Comparison of ENCODE assay signal across 16 cellular contexts in the genomic region with DNA sequence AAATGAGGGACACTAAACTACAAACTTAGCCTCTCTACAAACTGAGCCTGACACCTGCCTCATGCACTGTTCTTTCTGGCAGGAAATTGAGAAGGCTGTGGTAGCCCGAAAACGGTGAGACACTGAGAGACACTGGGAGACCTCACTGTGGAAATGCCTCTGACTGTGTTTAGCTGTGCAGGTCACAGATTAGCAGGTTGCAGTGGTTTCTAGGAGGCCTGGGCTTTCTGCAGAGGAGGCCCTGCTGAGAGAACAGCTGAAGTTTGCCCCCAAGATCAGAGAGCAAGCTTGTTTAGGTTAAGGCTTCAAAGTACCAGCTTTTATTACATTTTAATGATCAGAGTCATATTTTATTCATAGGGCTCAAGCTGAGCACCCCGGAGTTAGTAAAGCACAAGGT.
"Had no signal": no experiment of that assay in that cellular context is flagged by ENCODE, and none has a peak within 500 bp of the region (broad histone marks: within the 10 kb centered on the region; RNA-seq: fewer than 3 reads in every experiment).

No MANE protein-coding gene starts in this region.

- H3K9me3 ChIP-seq: gastroesophageal sphincter, sigmoid colon, suprapubic skin had no signal

- DNase-seq: activated CD4-positive, alpha-beta T cell treated with anti-CD3 and anti-CD28 coated beads for 1 hour; activated CD4-positive, alpha-beta T cell treated with anti-CD3 and anti-CD28 coated beads, Interleukin-2, amount 50 U/mL, for 48 hours; activated CD8-positive, alpha-beta memory T cell treated with anti-CD3 and anti-CD28 coated beads, Interleukin-2, amount 10 ng/mL, durations not matched to agents 7 days and 5 days; activated gamma-delta T cell; activated naive CD8-positive, alpha-beta T cell treated with anti-CD3 and anti-CD28 coated beads for 36 hours; activated T-cell treated with anti-CD3 and anti-CD28 coated beads, Interleukin-2, amount 50 U/mL, for 4 hours; dermis blood vessel endothelial cell; naive thymus-derived CD4-positive, alpha-beta T cell; occipital lobe; sigmoid colon; stimulated activated CD4-positive, alpha-beta T cell treated with anti-CD3 and anti-CD28 coated beads, Interleukin-12 subunit alpha, Interleukin-12 subunit beta, amount 100 ng/mL, for 4 hours; stimulated activated CD4-positive, alpha-beta T cell treated with anti-CD3 and anti-CD28 coated beads, Interleukin-2, amount 100 ng/mL, for 48 hours; stimulated activated naive CD8-positive, alpha-beta T cell treated with anti-CD3 and anti-CD28 coated beads, Interleukin-15, Interleukin-2, amounts not matched to agents 100 U/mL and 50 U/mL, for 24 hours had no signal

- H3K27me3 ChIP-seq: gastroesophageal sphincter, sigmoid colon had no signal

- ATAC-seq: activated CD8-positive, alpha-beta memory T cell treated with anti-CD3 and anti-CD28 coated beads, Interleukin-2, amount 10 ng/mL, durations not matched to agents 7 days and 5 days; activated T-cell treated with anti-CD3 and anti-CD28 coated beads, Interleukin-2, amount 50 U/mL, for 4 hours; gastroesophageal sphincter; naive thymus-derived CD4-positive, alpha-beta T cell; stimulated activated naive CD8-positive, alpha-beta T cell treated with anti-CD3 and anti-CD28 coated beads, Interleukin-15, Interleukin-2, amounts not matched to agents 100 U/mL and 50 U/mL, for 24 hours had no signal

- H3K4me1 ChIP-seq: gastroesophageal sphincter, sigmoid colon, suprapubic skin had no signal

- H3K4me3 ChIP-seq: gastroesophageal sphincter, lung, sigmoid colon, suprapubic skin had no signal

- H3K27ac ChIP-seq: gastroesophageal sphincter, sigmoid colon, suprapubic skin had no signal

- H3K36me3 ChIP-seq: gastroesophageal sphincter, sigmoid colon, suprapubic skin had no signal
